8 cellular contexts compared by ENCODE assay signal in the genomic region with DNA sequence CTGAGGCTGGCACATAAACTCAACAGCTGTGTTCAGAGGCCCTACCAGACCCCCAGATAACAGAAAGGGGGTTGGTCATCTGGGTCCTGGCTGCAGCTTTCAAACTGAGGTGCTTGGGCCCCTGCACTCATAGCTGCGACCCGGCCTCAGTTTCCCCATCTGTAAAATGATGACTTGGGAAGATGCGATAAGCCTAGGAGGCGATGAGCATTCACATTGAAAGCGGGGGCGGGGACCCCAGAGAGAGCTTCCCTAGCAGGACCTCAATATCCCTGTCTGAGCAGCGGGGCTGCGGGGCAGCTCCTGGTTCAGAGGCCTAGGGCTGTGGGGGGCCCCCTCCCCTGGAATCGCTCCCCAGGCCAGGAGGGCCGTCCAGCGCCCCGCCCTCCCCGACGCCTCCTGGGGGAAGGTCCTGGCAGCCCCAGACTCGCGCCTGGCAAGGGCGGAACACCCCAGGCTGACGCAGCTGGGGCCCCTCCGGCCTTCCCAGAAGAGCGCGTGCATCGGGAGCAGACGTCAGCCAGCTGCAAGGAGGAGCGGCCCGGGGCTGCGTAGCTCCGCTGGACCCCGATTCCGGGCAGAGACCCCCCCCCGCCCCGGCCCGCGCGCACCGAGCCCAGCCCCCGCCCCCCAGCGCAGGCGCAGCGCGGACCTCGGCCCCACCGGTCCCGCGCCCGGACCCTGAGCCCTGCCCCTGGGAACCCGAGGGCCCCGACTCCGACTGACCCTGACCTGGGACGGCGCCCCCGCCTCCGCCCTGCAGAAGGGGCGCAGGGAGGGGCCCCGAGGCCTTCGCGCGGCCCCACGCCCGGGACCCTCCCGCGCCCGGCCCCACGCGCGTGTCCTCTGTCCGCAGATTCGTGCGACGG. TPM values are rescaled to one million over a fixed set of nuclear protein-coding genes. Genes with fewer than 3 reads are reported as not detected.
DNase-seq lines count a peak whose midpoint lies in the region; TF ChIP-seq lines count a peak whose summit lies in the region.

No MANE protein-coding gene starts in this region.

- H3K36me3 Mint-ChIP-seq in HFFc6 (ENCODE audit: low read depth), result no peaks in the 10 kb centered on the region

- H3K4me1 Mint-ChIP-seq in HFFc6 (ENCODE audit: low read depth), result peaks cover 24% of the 10 kb centered on the region

- peak overlapping the region; percentile 46 for H3K27ac Mint-ChIP-seq in HFFc6

- H3K4me3 Mint-ChIP-seq in HFFc6, result peak overlapping the region; percentile 73

- H3K27ac ChIP-seq in left ventricle myocardium inferior (replicated peaks), result peak overlapping the region; percentile 99

- H3K27me3 Mint-ChIP-seq in HFFc6 (ENCODE audit: insufficient read depth), result peaks cover 5% of the 10 kb centered on the region

- intact Hi-C loops in left ventricle myocardium inferior (cut with micrococcal nuclease), result no loop called here
- intact Hi-C loops in posterior vena cava (cut with DNase I), result no loop called here

- TF ChIP-seq CTCF in HFFc6 (IDR thresholded peaks at IDR 0.05) (no peak), left ventricle myocardium inferior (IDR thresholded peaks at IDR 0.05; ENCODE audit: borderline replicate concordance) (no peak)

- peaks cover 10% of the 10 kb centered on the region for H3K27me3 ChIP-seq in left ventricle myocardium inferior (ENCODE audit: low read depth)

- no peaks in the 10 kb centered on the region for H3K9me3 ChIP-seq in left ventricle myocardium inferior (replicated peaks)

- no peaks in the 10 kb centered on the region for H3K36me3 ChIP-seq in left ventricle myocardium inferior

- DNase-seq in NCI-H2196 (lab: John Stamatoyannopoulos, UW; ENCODE audit: unreplicated experiment) (peak; percentile 46), NCI-H2196 treated with DMSO at 0.1 percent for 48 hours (lab: John Stamatoyannopoulos, UW; ENCODE audit: unreplicated experiment) (no peak), HFFc6 (peak; percentile 37), NCI-H69 (lab: John Stamatoyannopoulos, UW) (peak; percentile 72), amniotic stem cell (lab: John Stamatoyannopoulos, UW) (peak; percentile 30), left ventricle myocardium inferior (peak; percentile 71), posterior vena cava (ENCODE audit: low spot score) (peak; percentile 95), SIG-M5 treated with dmso at 0.1 percent for 504 hours (lab: John Stamatoyannopoulos, UW; ENCODE audit: unreplicated experiment) (no peak)

- H3K4me1 ChIP-seq in left ventricle myocardium inferior, result peaks cover 59% of the 10 kb centered on the region

- H3K4me3 ChIP-seq in left ventricle myocardium inferior, result peak overlapping the region; percentile 90

- no peaks in the 10 kb centered on the region for H3K9me3 Mint-ChIP-seq in HFFc6

RNA-seq across cellular contexts. Expression of a gene that starts 3.5 kb away (rescaled TPM):
- total RNA-seq in HFFc6 (2021; fragmentation: NEBNext Ultra II Directional; extraction: Animal tissue kit (Norgen Biotek cat#: 25700)), result 100 to 1,000 TPM in 3 of 6 experiments, 10 to 100 TPM in 3; 97.1 to 123 (median 101) TPM
- 56.1 TPM for total RNA-seq in left ventricle myocardium inferior
- 100 to 1,000 TPM; 234 to 270 TPM for total RNA-seq in posterior vena cava

RNA-seq across cellular contexts. Expression of a gene that starts 15.6 kb away (rescaled TPM):
- not detected for total RNA-seq in HFFc6 (2021; fragmentation: NEBNext Ultra II Directional; extraction: Animal tissue kit (Norgen Biotek cat#: 25700))
- not detected for total RNA-seq in left ventricle myocardium inferior
- not detected for total RNA-seq in posterior vena cava

RNA-seq across cellular contexts. Expression of a gene that starts 16.6 kb away (rescaled TPM):
- total RNA-seq in HFFc6 (2021; fragmentation: NEBNext Ultra II Directional; extraction: Animal tissue kit (Norgen Biotek cat#: 25700)), result 10 to 100 TPM; 35.8 to 39.2 (median 38.2) TPM
- total RNA-seq in left ventricle myocardium inferior (25.5 TPM), posterior vena cava (10 to 100 TPM; 24.5 to 27.1 TPM)

RNA-seq across cellular contexts. Expression of a gene that starts 29.1 kb away (rescaled TPM):
- total RNA-seq in HFFc6 (2021; fragmentation: NEBNext Ultra II Directional; extraction: Animal tissue kit (Norgen Biotek cat#: 25700)), result under 1 TPM in 2 of 6 experiments, not detected in 4; 0.14 to 0.15 TPM
- total RNA-seq in left ventricle myocardium inferior, result 26.8 TPM
- 100 to 1,000 TPM in 1 of 2 donors, 10 to 100 TPM in 1; 89.6 to 128 TPM for total RNA-seq in posterior vena cava

RNA-seq across cellular contexts. Expression of a gene that starts 40.0 kb away (rescaled TPM):
- total RNA-seq in HFFc6 (2021; fragmentation: NEBNext Ultra II Directional; extraction: Animal tissue kit (Norgen Biotek cat#: 25700)), result under 1 TPM in 2 of 6 experiments, not detected in 4; 0.17 to 0.18 TPM
- total RNA-seq in left ventricle myocardium inferior, result not detected
- under 1 TPM in 1 of 2 donors, not detected in 1; 0.37 TPM for total RNA-seq in posterior vena cava

Comparison
In these comparisons a context has a peak if more than half of its experiments do, and no peak if none do; other contexts are left out.
1. DNase-seq: peak in NCI-H2196 (single experiment), HFFc6 (single experiment), NCI-H69 (single experiment), amniotic stem cell (single experiment), left ventricle myocardium inferior (single experiment) and posterior vena cava (single experiment); none in NCI-H2196 treated with DMSO at 0.1 percent for 48 hours (single experiment) and SIG-M5 treated with dmso at 0.1 percent for 504 hours (single experiment).